21 cellular contexts compared by ENCODE assay signal in the genomic region with DNA sequence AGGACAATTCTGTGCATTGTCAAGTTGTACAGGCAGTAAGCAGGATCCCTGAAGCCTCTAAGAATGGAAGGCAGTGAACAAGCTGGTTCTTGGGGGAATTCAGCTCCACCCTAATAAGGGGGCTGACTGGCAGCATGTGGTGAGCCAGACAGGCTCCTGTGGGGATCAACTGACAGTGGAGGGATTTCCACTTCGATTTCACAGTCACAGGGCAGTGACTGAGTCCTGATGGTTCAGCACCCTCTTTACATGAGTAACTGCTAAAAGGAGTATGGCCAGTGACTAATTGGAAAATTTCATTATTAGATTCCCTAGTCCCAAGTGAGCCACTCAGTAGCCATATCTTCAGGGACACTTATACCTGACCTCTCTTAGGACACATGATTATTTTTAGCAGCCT.
"Had no signal": no experiment of that assay in that cellular context is flagged by ENCODE, and none has a peak within 500 bp of the region (broad histone marks: within the 10 kb centered on the region; RNA-seq: fewer than 3 reads in every experiment).

No MANE protein-coding gene starts in this region.

- H3K4me1 ChIP-seq: prostate gland, testis had no signal

- H3K36me3 ChIP-seq: gastroesophageal sphincter, heart left ventricle, neural progenitor cell, prostate gland, right atrium auricular region, sigmoid colon, spleen, tibial artery had no signal

- H3K4me2 ChIP-seq: hepatocyte, neural progenitor cell had no signal

- H3K79me2 ChIP-seq: hepatocyte had no signal

- H2AFZ ChIP-seq: hepatocyte, neural progenitor cell had no signal

- H3K4me3 ChIP-seq: gastroesophageal sphincter, heart left ventricle, hepatocyte, neural progenitor cell, prostate gland, right atrium auricular region, sigmoid colon, skin epidermis, spleen, testis, tibial artery had no signal

- ATAC-seq: gastroesophageal sphincter; naive thymus-derived CD4-positive, alpha-beta T cell; stimulated activated memory B cell treated with anti-CD40 and anti-IgM and Interleukin-4, amounts not matched to agents 10 μg/mL and 1 μg/mL and 100 μg/mL, for 72 hours; stimulated activated naive CD8-positive, alpha-beta T cell treated with anti-CD3 and anti-CD28 coated beads, Interleukin-15, Interleukin-2, amounts not matched to agents 100 U/mL and 50 U/mL, for 24 hours had no signal

- DNase-seq: cerebellar nuclear complex; cortex of kidney; foreskin fibroblast; heart left ventricle; mesendoderm; midbrain; naive thymus-derived CD4-positive, alpha-beta T cell; sigmoid colon; spleen; stimulated activated CD4-positive, alpha-beta T cell treated with anti-CD3 and anti-CD28 coated beads, Interleukin-4, amount 100 ng/mL, for 4 hours; stimulated activated naive CD8-positive, alpha-beta T cell treated with anti-CD3 and anti-CD28 coated beads, Interleukin-15, Interleukin-2, amounts not matched to agents 100 U/mL and 50 U/mL, for 24 hours; substantia nigra; testis; tibial artery had no signal

- H3K9me3 ChIP-seq: gastroesophageal sphincter, heart left ventricle, prostate gland, right atrium auricular region, sigmoid colon, spleen, testis, tibial artery had no signal

- H3K27ac ChIP-seq: gastroesophageal sphincter, heart left ventricle, hepatocyte, neural progenitor cell, prostate gland, right atrium auricular region, sigmoid colon, skin epidermis, spleen, testis, tibial artery had no signal

- H3K27me3 ChIP-seq: gastroesophageal sphincter, heart left ventricle, hepatocyte, neural progenitor cell, right atrium auricular region, sigmoid colon, testis, tibial artery had no signal
